ENCODE assay signal across 8 cellular contexts in the genomic region with DNA sequence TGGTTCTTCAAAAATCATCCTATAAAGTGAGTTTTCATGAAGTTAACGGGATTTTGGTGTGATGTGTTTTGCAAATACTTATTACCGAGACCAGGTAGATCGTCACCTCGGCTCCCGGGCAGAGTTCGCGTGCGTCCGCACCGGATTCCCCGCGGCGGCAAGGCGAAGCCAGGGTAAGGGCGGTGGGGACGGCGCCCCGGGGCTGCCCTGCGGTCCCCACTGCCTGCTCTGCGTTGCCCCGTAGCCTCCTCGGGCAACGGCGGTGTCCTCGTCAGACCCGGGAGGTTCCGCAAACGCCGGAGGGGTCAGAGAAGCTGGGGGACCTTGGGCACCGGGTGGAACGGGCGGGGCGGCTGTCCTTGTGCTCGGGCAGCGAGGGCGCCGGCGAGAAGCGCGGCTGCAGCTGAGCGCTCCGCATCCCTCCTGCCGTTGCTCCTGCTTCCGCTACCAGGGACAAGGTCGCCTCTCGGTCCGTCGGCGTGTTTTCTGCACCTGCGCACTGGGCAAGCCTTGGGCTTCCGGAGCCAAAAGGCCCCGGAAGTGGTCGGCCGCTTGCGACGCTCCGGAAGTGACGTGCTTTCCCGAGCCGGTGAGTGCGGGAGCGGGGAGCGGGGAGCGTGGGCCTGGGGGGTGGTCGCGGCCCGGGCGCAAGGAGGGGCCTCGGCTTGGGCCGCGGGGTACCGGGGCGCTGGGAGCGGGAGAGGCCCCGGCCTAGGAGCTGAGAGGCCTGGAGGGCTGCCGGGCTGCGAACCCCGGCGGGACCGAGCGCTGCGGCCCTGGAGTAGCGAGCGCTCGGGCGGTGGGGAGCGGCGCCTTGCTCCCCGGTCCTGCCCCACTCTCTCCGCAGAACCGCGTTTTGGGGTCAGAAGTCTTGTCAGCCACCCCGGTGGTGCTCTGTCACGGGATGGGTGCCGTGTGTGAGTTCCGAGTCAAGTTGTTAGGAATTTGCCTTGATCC.
A peak's percentile ranks its signal among the peaks of the same experiment; 100 is the strongest.
DNase-seq lines count a peak whose midpoint lies in the region; TF ChIP-seq lines count a peak whose summit lies in the region.

A gene with protein sequence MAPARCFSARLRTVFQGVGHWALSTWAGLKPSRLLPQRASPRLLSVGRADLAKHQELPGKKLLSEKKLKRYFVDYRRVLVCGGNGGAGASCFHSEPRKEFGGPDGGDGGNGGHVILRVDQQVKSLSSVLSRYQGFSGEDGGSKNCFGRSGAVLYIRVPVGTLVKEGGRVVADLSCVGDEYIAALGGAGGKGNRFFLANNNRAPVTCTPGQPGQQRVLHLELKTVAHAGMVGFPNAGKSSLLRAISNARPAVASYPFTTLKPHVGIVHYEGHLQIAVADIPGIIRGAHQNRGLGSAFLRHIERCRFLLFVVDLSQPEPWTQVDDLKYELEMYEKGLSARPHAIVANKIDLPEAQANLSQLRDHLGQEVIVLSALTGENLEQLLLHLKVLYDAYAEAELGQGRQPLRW (plus strand): TSS at position 560 of the 957 bp plus-strand sequence. CDS start 10,393 bp downstream, outside the sequence.

- peak within 1 kb of the TSS; percentile 77 for H3K4me3 ChIP-seq in MM.1S (ENCODE audit: low read length)

- H2AFZ ChIP-seq in MM.1S (ENCODE audit: low read length): peak within 1 kb of the TSS; percentile 95

- H4K20me1 ChIP-seq in MM.1S (ENCODE audit: insufficient read depth, low read length): no peaks in the 10 kb centered on the region

- TF ChIP-seq CTCF in MM.1S (IDR thresholded peaks at IDR 0.05; ENCODE audit: low read length) (no peak), nephron progenitor cell (IDR thresholded peaks at IDR 0.05) (no peak)

- H3K4me2 ChIP-seq in MM.1S (ENCODE audit: low read depth, low read length): peak within 1 kb of the TSS; percentile 95

- H3K27me3 ChIP-seq in MM.1S (replicated peaks; ENCODE audit: insufficient read depth, low read length): no peaks in the 10 kb centered on the region

- peaks cover 2% of the 10 kb centered on the region for H3K27me3 Mint-ChIP-seq in nephron progenitor cell (ENCODE audit: low read depth, poor library complexity)
- no peaks in the 10 kb centered on the region for H3K27me3 Mint-ChIP-seq in stimulated activated naive CD8-positive, alpha-beta T cell treated with anti-CD3 and anti-CD28 coated beads, Interleukin-15, Interleukin-2, amounts not matched to agents 100 ng/mL and 50 ng/mL, for 24 hours

- H3K9me2 ChIP-seq in MM.1S (replicated peaks; ENCODE audit: insufficient read depth, low read length): no peaks in the 10 kb centered on the region

- peaks cover 26% of the 10 kb centered on the region for H3K4me1 Mint-ChIP-seq in nephron progenitor cell
- peaks cover 34% of the 10 kb centered on the region for H3K4me1 Mint-ChIP-seq in stimulated activated naive CD8-positive, alpha-beta T cell treated with anti-CD3 and anti-CD28 coated beads, Interleukin-15, Interleukin-2, amounts not matched to agents 100 ng/mL and 50 ng/mL, for 24 hours (ENCODE audit: low read depth)

- H3K27ac Mint-ChIP-seq in nephron progenitor cell: peak within 1 kb of the TSS; percentile 80
- H3K27ac Mint-ChIP-seq in stimulated activated naive CD8-positive, alpha-beta T cell treated with anti-CD3 and anti-CD28 coated beads, Interleukin-15, Interleukin-2, amounts not matched to agents 100 ng/mL and 50 ng/mL, for 24 hours: peak within 1 kb of the TSS; percentile 92

- H3K9ac ChIP-seq in ES-I3 (ENCODE audit: low read depth, low read length) (peak within 1 kb of the TSS; percentile 90), MM.1S (ENCODE audit: low read length) (peak within 1 kb of the TSS; percentile 88)

- DNase-seq in HCEC 1CT (peak; percentile 94), MM.1S (peak; percentile 98), SHP77 treated with DMSO at 0.1 percent for 48 hours (lab: John Stamatoyannopoulos, UW) (peak; percentile 99), fibroblast of the conjunctiva (ENCODE audit: low read depth) (peak; percentile 84), nephron progenitor cell (peak; percentile 95)
- DNase-seq in activated effector memory CD4-positive, alpha-beta T cell treated with anti-CD3 and anti-CD28 coated beads, Interleukin-2, amount 50 U/mL, for 16 hours: peak; percentile 98

- H3K9me3 ChIP-seq in ES-I3 (ENCODE audit: control insufficient read depth, insufficient read depth, low read length): no peaks in the 10 kb centered on the region
- H3K9me3 ChIP-seq in MM.1S (replicated peaks; ENCODE audit: insufficient read depth, low read length): no peaks in the 10 kb centered on the region

- H3K27ac ChIP-seq in MM.1S (ENCODE audit: low read length): peak within 1 kb of the TSS; percentile 86

- H3K36me3 ChIP-seq in ES-I3 (ENCODE audit: insufficient read depth, low read length) (0 out of 2 replicates have a peak, but pooled peaks cover 6% of the 10 kb centered on the region), MM.1S (replicated peaks; ENCODE audit: insufficient read depth, low read length) (no peaks in the 10 kb centered on the region)

- peaks cover 52% of the 10 kb centered on the region for H3K79me2 ChIP-seq in MM.1S (ENCODE audit: low read length)

- no peaks in the 10 kb centered on the region for H3K36me3 Mint-ChIP-seq in nephron progenitor cell (ENCODE audit: low read depth)
- H3K36me3 Mint-ChIP-seq in stimulated activated naive CD8-positive, alpha-beta T cell treated with anti-CD3 and anti-CD28 coated beads, Interleukin-15, Interleukin-2, amounts not matched to agents 100 ng/mL and 50 ng/mL, for 24 hours (ENCODE audit: low read depth): peaks cover 15% of the 10 kb centered on the region

- H3K9me3 Mint-ChIP-seq in nephron progenitor cell: no peaks in the 10 kb centered on the region
- H3K9me3 Mint-ChIP-seq in stimulated activated naive CD8-positive, alpha-beta T cell treated with anti-CD3 and anti-CD28 coated beads, Interleukin-15, Interleukin-2, amounts not matched to agents 100 ng/mL and 50 ng/mL, for 24 hours: no peaks in the 10 kb centered on the region

- H3K4me1 ChIP-seq in ES-I3 (ENCODE audit: insufficient read depth, low read length) (peaks cover 6% of the 10 kb centered on the region), MM.1S (ENCODE audit: low read length) (peaks cover 8% of the 10 kb centered on the region)

- H3F3A ChIP-seq in MM.1S (ENCODE audit: insufficient read depth, low read length): peaks cover 10% of the 10 kb centered on the region

- peak within 1 kb of the TSS; percentile 93 for H3K4me3 Mint-ChIP-seq in nephron progenitor cell
- H3K4me3 Mint-ChIP-seq in stimulated activated naive CD8-positive, alpha-beta T cell treated with anti-CD3 and anti-CD28 coated beads, Interleukin-15, Interleukin-2, amounts not matched to agents 100 ng/mL and 50 ng/mL, for 24 hours: peak within 1 kb of the TSS; percentile 90

Comparison
In these comparisons a context has a peak if more than half of its experiments do, and no peak if none do; other contexts are left out.
1. Peak in every context shown above with its lines: DNase-seq, H3K4me3 ChIP-seq and H3K27ac ChIP-seq.